ENCODE assay signal across 17 cellular contexts in genomic region chr15:68377766-68378165, GRCh38.
"Had no signal": no experiment of that assay in that cellular context is flagged by ENCODE, and none has a peak within 500 bp of the region (broad histone marks: within the 10 kb centered on the region; RNA-seq: fewer than 3 reads in every experiment).

No MANE protein-coding gene starts in this region.

- H3K36me3 ChIP-seq: gastroesophageal sphincter, heart left ventricle, pancreas, uterus had no signal

- H3K27ac ChIP-seq: gastroesophageal sphincter, heart left ventricle, pancreas, tibial artery, uterus had no signal

- H3K4me1 ChIP-seq: gastroesophageal sphincter, pancreas, uterus had no signal

- H3K9me3 ChIP-seq: gastroesophageal sphincter, heart left ventricle, pancreas, tibial artery, uterus had no signal

- H3K4me3 ChIP-seq: gastroesophageal sphincter, heart left ventricle, pancreas, tibial artery, uterus had no signal

- H3K27me3 ChIP-seq: gastroesophageal sphincter, heart left ventricle, pancreas, tibial artery, uterus had no signal

- DNase-seq: activated CD4-positive, alpha-beta T cell treated with anti-CD3 and anti-CD28 coated beads, Interleukin-2, amount 10 ng/mL, durations not matched to agents 7 days and 5 days; activated CD4-positive, CD25-positive, alpha-beta regulatory T cell; activated naive CD4-positive, alpha-beta T cell; activated naive CD8-positive, alpha-beta T cell treated with anti-CD3 and anti-CD28 coated beads, Interleukin-2, amount 50 U/mL, for 24 hours; anterior cingulate cortex; cortex of kidney; effector CD4-positive, alpha-beta T cell; kidney glomerular epithelial cell; mesendoderm; pancreas; stimulated activated CD4-positive, alpha-beta T cell treated with anti-CD3 and anti-CD28 coated beads, Interleukin-4, amount 100 ng/mL, for 4 hours; T-helper 1 cell; T1000 had no signal
